ENCODE assay signal across 8 cellular contexts in the genomic region with DNA sequence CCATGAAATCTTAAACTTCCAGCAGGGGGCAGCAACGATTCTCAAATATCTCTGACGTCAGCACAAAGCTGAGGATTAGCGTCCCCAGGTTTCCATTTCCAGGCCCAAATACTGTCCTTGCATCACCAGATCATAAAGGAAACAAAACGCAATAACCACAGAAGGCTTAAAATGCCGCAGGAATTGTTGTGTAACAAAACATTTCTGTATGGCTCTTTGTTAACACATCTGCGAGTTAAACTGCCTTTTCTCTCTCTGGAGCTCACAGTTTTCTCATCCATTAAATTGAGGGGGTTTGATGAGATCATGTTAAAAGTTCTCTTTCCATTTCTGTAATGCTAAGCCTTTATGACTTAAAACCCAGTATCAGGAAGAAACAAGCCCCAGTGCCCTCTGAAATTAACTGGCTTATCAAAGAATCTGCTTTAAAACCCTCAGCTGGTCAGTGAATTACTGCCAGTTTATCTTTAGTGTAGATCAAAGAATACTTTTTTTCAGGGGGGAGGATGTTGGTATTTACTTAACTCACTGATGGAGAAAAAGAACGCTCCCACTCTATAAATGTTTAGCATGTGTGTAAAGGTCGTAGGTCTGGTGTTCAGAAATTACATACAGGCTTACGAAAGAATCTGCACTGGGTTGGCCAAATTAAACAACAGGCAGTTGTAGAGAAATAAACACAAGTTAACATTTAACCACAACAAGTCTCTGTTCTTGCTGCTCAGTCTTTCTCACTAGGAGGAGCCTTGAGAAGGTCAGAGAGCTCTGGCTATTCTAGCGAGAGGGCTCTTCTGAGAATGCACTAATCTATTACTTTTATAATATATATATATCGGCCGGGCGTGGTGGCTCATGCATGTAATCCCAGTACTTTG. TPM values are rescaled to one million over a fixed set of nuclear protein-coding genes. Genes with fewer than 3 reads are reported as not detected.
DNase-seq lines count a peak whose midpoint lies in the region; ATAC-seq and TF ChIP-seq lines count a peak whose summit lies in the region.

No MANE protein-coding gene starts in this region.

- peak; percentile 65 to 76 (median 68) for DNase-seq in CD4-positive, alpha-beta memory T cell
- DNase-seq in NCI-H460 (ENCODE audit: extremely low read depth, low read depth) (peak; percentile 90), cortex of kidney (lab: John Stamatoyannopoulos, UW) (no peak)
- peak; percentile 83 for DNase-seq in activated CD4-positive, alpha-beta T cell treated with anti-CD3 and anti-CD28 coated beads for 36 hours
- DNase-seq in stimulated activated CD4-positive, alpha-beta T cell treated with anti-CD3 and anti-CD28 coated beads, Interleukin-4, amount 100 ng/mL, for 1 hour: peak; percentile 56

- peak overlapping the region; percentile 31 for H3K27ac ChIP-seq in CD4-positive, alpha-beta memory T cell (ENCODE audit: low read depth, low read length)
- H3K27ac ChIP-seq in HEK293 (ENCODE audit: extremely low read depth, low read depth, low read length) (peak overlapping the region; percentile 56), cingulate gyrus (ENCODE audit: low read depth, low read length) (peak overlapping the region; percentile 90), liver (ENCODE audit: low read depth in 1 of 2, low read length in 2 of 2) (peak overlapping the region; percentile 88 to 93)

- H3K4me3 ChIP-seq in CD4-positive, alpha-beta memory T cell (ENCODE audit: low read length in 2 of 2): no peak overlapping the region
- H3K4me3 ChIP-seq in HEK293 (ENCODE audit: low read depth, low read length) (no peak overlapping the region), liver (ENCODE audit: low read depth in 1 of 3, low read length in 3 of 3) (peak overlapping the region in 2 of 3 donors; percentile 27 to 33)

- peak overlapping the region in 1 of 8 donors; percentile 27 for H3K4me3 Mint-ChIP-seq in CD4-positive, alpha-beta memory T cell
- no peak overlapping the region for H3K4me3 Mint-ChIP-seq in activated CD4-positive, alpha-beta T cell treated with anti-CD3 and anti-CD28 coated beads for 36 hours

- 11% methylated on average over 13 of the region's 13 CpGs for WGBS in liver

- H3K36me3 Mint-ChIP-seq in CD4-positive, alpha-beta memory T cell: no peaks in the 10 kb centered on the region
- H3K36me3 Mint-ChIP-seq in activated CD4-positive, alpha-beta T cell treated with anti-CD3 and anti-CD28 coated beads for 36 hours (ENCODE audit: low read depth): no peaks in the 10 kb centered on the region

- no peaks in the 10 kb centered on the region for H3K27me3 ChIP-seq in CD4-positive, alpha-beta memory T cell (ENCODE audit: insufficient read depth, low read length)
- H3K27me3 ChIP-seq in liver (ENCODE audit: control insufficient read depth in 4 of 4, insufficient read depth in 4 of 4, low read length in 3 of 4): no peaks in the 10 kb centered on the region

- CTCF ChIA-PET in CD4-positive, alpha-beta memory T cell (lab: Charles Lee; ENCODE audit: partially characterized antibody): interaction anchor here (0.6 to 4.5 kb wide), 46 partner anchors 8 to 374 kb away, joined by 3 to 36 read pairs (median 4); partner anchors contain the start of genes CYB5B and NOB1
- CTCF ChIA-PET in HEK293 (lab: Yijun Ruan, JAX): interaction anchor here (0.6 to 1.9 kb wide), 28 partner anchors 8 to 888 kb away, joined by 3 to 14 read pairs (median 4); partner anchors contain the start of genes NOB1 and TERF2
- CTCF ChIA-PET in activated CD4-positive, alpha-beta T cell treated with anti-CD3 and anti-CD28 coated beads for 36 hours (lab: Charles Lee): interaction anchor here (0.5 to 3.3 kb wide), 70 partner anchors 9 to 366 kb away, joined by 3 to 26 read pairs (median 4); partner anchors contain the start of genes CYB5B, NOB1, TERF2 and WWP2

- peaks cover 0 to 6% (median 5%) of the 10 kb centered on the region in 4 donors for H3K4me1 Mint-ChIP-seq in CD4-positive, alpha-beta memory T cell
- peaks cover 20% of the 10 kb centered on the region for H3K4me1 Mint-ChIP-seq in activated CD4-positive, alpha-beta T cell treated with anti-CD3 and anti-CD28 coated beads for 36 hours

- no peaks in the 10 kb centered on the region for H3K9me3 ChIP-seq in CD4-positive, alpha-beta memory T cell (ENCODE audit: control insufficient read depth in 1 of 2, low read length in 2 of 2)
- H3K9me3 ChIP-seq in HEK293 (ENCODE audit: control insufficient read depth, insufficient read depth, low read depth, low read length) (no peaks in the 10 kb centered on the region), liver (ENCODE audit: control insufficient read depth in 4 of 4, low read length in 3 of 4) (no peaks in the 10 kb centered on the region)

- H3K9ac ChIP-seq in liver (ENCODE audit: low read depth in 1 of 2, low read length in 2 of 2): peak overlapping the region in 1 of 2 donors; percentile 86

- TF ChIP-seq CTCF in HEK293 (tag by site-specific recombination; IDR thresholded peaks at IDR 0.05) (peak; percentile 24; the same call in 1 of the 2 replicates), liver (IDR thresholded peaks at IDR 0.05; ENCODE audit: low read depth, low read length, missing input control) (peak; percentile 65)

- H3K4me1 ChIP-seq in CD4-positive, alpha-beta memory T cell (ENCODE audit: insufficient read depth, low read length): peaks cover 4% of the 10 kb centered on the region
- H3K4me1 ChIP-seq in HEK293 (ENCODE audit: control insufficient read depth, insufficient read depth, low read length): peaks cover 9% of the 10 kb centered on the region
- peaks cover 4 to 27% (median 17%) of the 10 kb centered on the region in 4 donors for H3K4me1 ChIP-seq in liver (ENCODE audit: control insufficient read depth in 4 of 4, insufficient read depth in 4 of 4, low read length in 3 of 4)

- H3K27me3 Mint-ChIP-seq in CD4-positive, alpha-beta memory T cell: peaks cover 0 to 3% of the 10 kb centered on the region in 2 donors
- no peaks in the 10 kb centered on the region for H3K27me3 Mint-ChIP-seq in activated CD4-positive, alpha-beta T cell treated with anti-CD3 and anti-CD28 coated beads for 36 hours

- H3K36me3 ChIP-seq in CD4-positive, alpha-beta memory T cell (ENCODE audit: insufficient read depth, low read length): no peaks in the 10 kb centered on the region
- H3K36me3 ChIP-seq in HEK293 (ENCODE audit: control insufficient read depth in 2 of 2, insufficient read depth in 1 of 2, low read length in 2 of 2) (no peaks in the 10 kb centered on the region), liver (ENCODE audit: control insufficient read depth in 4 of 4, insufficient read depth in 3 of 4, low read depth in 1 of 4, low read length in 3 of 4) (no peaks in the 10 kb centered on the region)

- ATAC-seq in activated CD4-positive, alpha-beta T cell treated with anti-CD3 and anti-CD28 coated beads for 36 hours: peak; percentile 63

- H3K27ac Mint-ChIP-seq in CD4-positive, alpha-beta memory T cell: peak overlapping the region in 6 of 7 donors; percentile 6 to 81 (median 24)
- H3K27ac Mint-ChIP-seq in activated CD4-positive, alpha-beta T cell treated with anti-CD3 and anti-CD28 coated beads for 36 hours: peak overlapping the region; percentile 70

- TF ChIP-seq RAD21 in liver (IDR thresholded peaks at IDR 0.05): peak; percentile 82 to 84

- no peaks in the 10 kb centered on the region for H3K9me3 Mint-ChIP-seq in CD4-positive, alpha-beta memory T cell
- no peaks in the 10 kb centered on the region for H3K9me3 Mint-ChIP-seq in activated CD4-positive, alpha-beta T cell treated with anti-CD3 and anti-CD28 coated beads for 36 hours (ENCODE audit: low read depth)

- intact Hi-C loops in CD4-positive, alpha-beta memory T cell (cut with micrococcal nuclease): loop anchor here (1.0 to 5.0 kb wide), 7 partner anchors 28 to 1256 kb away; partner anchors contain the start of genes CYB5B and NOB1
- intact Hi-C loops in activated CD4-positive, alpha-beta T cell treated with anti-CD3 and anti-CD28 coated beads for 36 hours (cut with DNase I, micrococcal nuclease): loop anchor here (1.0 to 5.0 kb wide), 7 partner anchors 28 to 358 kb away; partner anchors contain the start of genes NOB1 (in 2 of the 2) and CYB5B (in 1 of the 2)

- POLR2A ChIA-PET in CD4-positive, alpha-beta memory T cell (lab: Charles Lee; ENCODE audit: partially characterized antibody): interaction anchor here (0.8 to 1.2 kb wide), 5 partner anchors 10 to 358 kb away, joined by 3 to 7 read pairs (median 4); partner anchors contain the start of gene NOB1
- POLR2A ChIA-PET in HEK293 (lab: Yijun Ruan, JAX): interaction anchor here (0.7 to 1.2 kb wide), 6 partner anchors 8 to 358 kb away, joined by 3 to 9 read pairs (median 4); partner anchors contain the start of genes NOB1 and TERF2
- POLR2A ChIA-PET in activated CD4-positive, alpha-beta T cell treated with anti-CD3 and anti-CD28 coated beads for 36 hours (lab: Charles Lee): interaction anchor here (1.2 kb wide), 1 partner anchor 358 kb away, joined by 3 read pairs; the partner anchor contains the start of gene NOB1

RNA-seq across cellular contexts. Expression of gene TERF2, which starts 10.6 kb away (rescaled TPM):
- 10 to 100 TPM; 55.2 to 57.3 TPM for total RNA-seq in CD4-positive, alpha-beta memory T cell
- 10 to 100 TPM; 19.2 to 30.1 TPM for polyA plus RNA-seq in CD4-positive, alpha-beta memory T cell
- 10.4 and 11.1 TPM in 2 replicates for total RNA-seq in NCI-H460 (2014; rRNA removed; shearing (Covaris generic))
- 8.6 and 11.9 TPM in 2 replicates for polyA plus RNA-seq in NCI-H460 (2014; cell fraction: nucleus; rRNA removed)
- total RNA-seq in activated CD4-positive, alpha-beta T cell treated with anti-CD3 and anti-CD28 coated beads for 36 hours: 10 to 100 TPM; 45.9 to 82.4 TPM
- total RNA-seq in liver: 10 to 100 TPM in 1 of 2 donors, 1 to 10 TPM in 1; 8.5 to 11.3 TPM
- polyA plus RNA-seq in liver: 1 to 10 TPM; 5.2 to 7.7 TPM

RNA-seq across cellular contexts. Expression of gene CYB5B, which starts 28.0 kb away (rescaled TPM):
- 10 to 100 TPM; 59.2 to 64.4 TPM for total RNA-seq in CD4-positive, alpha-beta memory T cell
- 100 to 1,000 TPM; 115 to 141 TPM for polyA plus RNA-seq in CD4-positive, alpha-beta memory T cell
- 79.3 and 107 TPM in 2 replicates for total RNA-seq in NCI-H460 (2014; rRNA removed; shearing (Covaris generic))
- 33.5 and 41.9 TPM in 2 replicates for polyA plus RNA-seq in NCI-H460 (2014; cell fraction: nucleus; rRNA removed)
- 100 to 1,000 TPM; 158 to 187 TPM for total RNA-seq in activated CD4-positive, alpha-beta T cell treated with anti-CD3 and anti-CD28 coated beads for 36 hours
- 10 to 100 TPM; 50.8 to 86.3 TPM for total RNA-seq in liver
- 10 to 100 TPM; 38.7 to 40.8 TPM for polyA plus RNA-seq in liver

RNA-seq across cellular contexts. Expression of gene TMED6, which starts 44.8 kb away (rescaled TPM):
- total RNA-seq in CD4-positive, alpha-beta memory T cell: 1 to 10 TPM; 2.5 to 5.4 TPM
- polyA plus RNA-seq in CD4-positive, alpha-beta memory T cell: under 1 TPM in 1 of 2 donors, not detected in 1; 0.30 TPM
- 0.82 TPM in 1 of 2 replicates, not detected in the other for total RNA-seq in NCI-H460 (2014; rRNA removed; shearing (Covaris generic))
- polyA plus RNA-seq in NCI-H460 (2014; cell fraction: nucleus; rRNA removed): not detected in 2 replicates
- total RNA-seq in activated CD4-positive, alpha-beta T cell treated with anti-CD3 and anti-CD28 coated beads for 36 hours: 1 to 10 TPM; 1.2 to 1.3 TPM
- 10 to 100 TPM; 10.6 to 46.2 TPM for total RNA-seq in liver
- polyA plus RNA-seq in liver: 10 to 100 TPM in 1 of 2 donors, under 1 TPM in 1; 0.18 to 11.4 TPM

RNA-seq across cellular contexts. Expression of gene NIP7, which starts 56.9 kb away (rescaled TPM):
- 10 to 100 TPM; 30.9 to 31.9 TPM for total RNA-seq in CD4-positive, alpha-beta memory T cell
- 10 to 100 TPM; 23.4 to 24.4 TPM for polyA plus RNA-seq in CD4-positive, alpha-beta memory T cell
- 27.1 and 32.6 TPM in 2 replicates for total RNA-seq in NCI-H460 (2014; rRNA removed; shearing (Covaris generic))
- 16.1 and 21.4 TPM in 2 replicates for polyA plus RNA-seq in NCI-H460 (2014; cell fraction: nucleus; rRNA removed)
- total RNA-seq in activated CD4-positive, alpha-beta T cell treated with anti-CD3 and anti-CD28 coated beads for 36 hours: 10 to 100 TPM; 39.1 to 41.3 TPM
- total RNA-seq in liver: 10 to 100 TPM; 11.7 to 14.0 TPM
- polyA plus RNA-seq in liver: 10 to 100 TPM in 1 of 2 donors, 1 to 10 TPM in 1; 7.4 to 10.5 TPM

RNA-seq across cellular contexts. Expression of gene COG8, which starts 57.1 kb away (rescaled TPM):
- total RNA-seq in CD4-positive, alpha-beta memory T cell: 10 to 100 TPM; 66.0 to 66.1 TPM
- 10 to 100 TPM; 31.3 to 34.1 TPM for polyA plus RNA-seq in CD4-positive, alpha-beta memory T cell
- total RNA-seq in NCI-H460 (2014; rRNA removed; shearing (Covaris generic)): 28.2 and 30.4 TPM in 2 replicates
- 34.8 and 36.8 TPM in 2 replicates for polyA plus RNA-seq in NCI-H460 (2014; cell fraction: nucleus; rRNA removed)
- 10 to 100 TPM; 30.0 to 30.3 TPM for total RNA-seq in activated CD4-positive, alpha-beta T cell treated with anti-CD3 and anti-CD28 coated beads for 36 hours
- total RNA-seq in liver: 10 to 100 TPM; 28.8 to 37.4 TPM
- polyA plus RNA-seq in liver: 10 to 100 TPM; 11.2 to 19.6 TPM

Comparison
In these comparisons a context has a peak if more than half of its experiments do, and no peak if none do; other contexts are left out.
1. H3K27ac ChIP-seq: peak in every context shown above with its lines; median percentile 90 in liver; 90 in cingulate gyrus; 56 in HEK293; 31 in CD4-positive, alpha-beta memory T cell.
2. H3K4me3 ChIP-seq: peak in liver (2 of 3); none in CD4-positive, alpha-beta memory T cell (0 of 2) and HEK293 (single experiment).